Comparison of ENCODE assay signal across 9 cellular contexts in genomic region chr10:13074562-13075451, GRCh38. TPM values are rescaled to one million over a fixed set of nuclear protein-coding genes. Genes with fewer than 3 reads are reported as not detected.
DNase-seq lines count a peak whose midpoint lies in the region; ATAC-seq and TF ChIP-seq lines count a peak whose summit lies in the region.
"Had no signal": no experiment of that assay in that cellular context is flagged by ENCODE, and none has a peak within 500 bp of the region (broad histone marks: within the 10 kb centered on the region; RNA-seq: fewer than 3 reads in every experiment).

No MANE protein-coding gene starts in this region.

- ATAC-seq in GM18511 (IDR thresholded peaks at IDR 0.05; ENCODE audit: unreplicated experiment): no peak

- H3K4me3 ChIP-seq in H7 (ENCODE audit: insufficient read depth, low read depth, low read length): no peak overlapping the region
- H3K4me3 ChIP-seq: skin epidermis had no signal

- H3K4me3 Mint-ChIP-seq in endothelial cell (ENCODE audit: unreplicated experiment): no peak overlapping the region

- H3K27me3 Mint-ChIP-seq in endothelial cell (ENCODE audit: unreplicated experiment): no peaks in the 10 kb centered on the region

- H3K4me1 Mint-ChIP-seq in endothelial cell (ENCODE audit: unreplicated experiment): no peaks in the 10 kb centered on the region

- DNase-seq in C1 segment of cervical spinal cord (lab: John Stamatoyannopoulos, UW): peak in 11 of 14 donors; percentile 2 to 48 (median 33)
- peak; percentile 85 for DNase-seq in H7
- DNase-seq in NCI-H510A (lab: John Stamatoyannopoulos, UW): peak; percentile 30
- DNase-seq in activated CD4-positive, alpha-beta T cell treated with anti-CD3 and anti-CD28 coated beads, Interleukin-2, amount 50 U/mL, for 48 hours: peak; percentile 68 to 77
- DNase-seq in endothelial cell (ENCODE audit: low spot score): peak; percentile 80
- peak; percentile 59 for DNase-seq in middle frontal gyrus (ENCODE audit: extremely low spot score, low spot score)
- DNase-seq in stimulated activated CD8-positive, alpha-beta memory T cell treated with anti-CD3 and anti-CD28 coated beads, Interleukin-7, amount 100 ng/mL, for 48 hours (ENCODE audit: extremely low read depth in 1 of 2, low read depth in 1 of 2): peak; percentile 27 to 33

- no peaks in the 10 kb centered on the region for H3K27me3 ChIP-seq in H7 (ENCODE audit: control insufficient read depth, insufficient read depth, low read length)

- peak; percentile 71 for TF ChIP-seq CTCF in endothelial cell (IDR thresholded peaks at IDR 0.05; ENCODE audit: unreplicated experiment)

- H3K36me3 ChIP-seq in H7 (replicated peaks; ENCODE audit: control insufficient read depth, insufficient read depth, low read length): no peaks in the 10 kb centered on the region

- H3K9me3 Mint-ChIP-seq in endothelial cell (ENCODE audit: unreplicated experiment): peaks cover 8% of the 10 kb centered on the region

- H3K36me3 Mint-ChIP-seq in endothelial cell (ENCODE audit: low read depth, unreplicated experiment): peaks cover 4% of the 10 kb centered on the region

- H3K27ac Mint-ChIP-seq in endothelial cell (ENCODE audit: unreplicated experiment): no peak overlapping the region

RNA-seq across cellular contexts. Expression of gene OPTN, which starts 25.2 kb away (rescaled TPM):
- total RNA-seq in H7 (2014; rRNA removed; shearing (Covaris generic)): 4.8 and 6.9 TPM in 2 replicates
- total RNA-seq in endothelial cell (ENCODE audit: unreplicated experiment): 36.3 TPM

Comparison
In these comparisons a context has a peak if more than half of its experiments do, and no peak if none do; other contexts are left out.
1. DNase-seq: peak in every context shown above with its lines; median percentile 85 in H7; 80 in endothelial cell; 72 in activated CD4-positive, alpha-beta T cell treated with anti-CD3 and anti-CD28 coated beads, Interleukin-2, amount 50 U/mL, for 48 hours; 59 in middle frontal gyrus; 33 in C1 segment of cervical spinal cord; 30 in NCI-H510A; 30 in stimulated activated CD8-positive, alpha-beta memory T cell treated with anti-CD3 and anti-CD28 coated beads, Interleukin-7, amount 100 ng/mL, for 48 hours.